8 cellular contexts compared by ENCODE assay signal in genomic region chr6:7617954-7618764, GRCh38. TPM values are rescaled to one million over a fixed set of nuclear protein-coding genes. Genes with fewer than 3 reads are reported as not detected.
DNase-seq lines count a peak whose midpoint lies in the region; ATAC-seq and TF ChIP-seq lines count a peak whose summit lies in the region.

No MANE protein-coding gene starts in this region.

- dilution Hi-C loops in IMR-90 (cut with HindIII; ENCODE audit: low sequenced_read_pairs, unreplicated experiment): no loop called here

- no TSS peak for BruUV-seq in IMR-90 (replicated peaks; lab: Mats Ljungman, UMichigan)

- H3K36me3 Mint-ChIP-seq in activated CD4-positive, alpha-beta T cell treated with anti-CD3 and anti-CD28 coated beads, Interleukin-2, amount 10 ng/mL, durations not matched to agents 7 days and 5 days (ENCODE audit: low read depth): no peaks in the 10 kb centered on the region

- H4K8ac ChIP-seq in IMR-90 (ENCODE audit: low read depth in 2 of 2, low read length in 2 of 2): no peak overlapping the region

- peak; percentile 70 for ATAC-seq in GM18870 (IDR thresholded peaks at IDR 0.05; ENCODE audit: unreplicated experiment)
- no peak for ATAC-seq in IMR-90 (ENCODE audit: low read depth)
- ATAC-seq in lung (ENCODE audit: insufficient read depth, low FRiP score): peak; percentile 20
- ATAC-seq in GM19324 (IDR thresholded peaks at IDR 0.05; ENCODE audit: low FRiP score, unreplicated experiment): no peak

- H2AFZ ChIP-seq in ACC112 (ENCODE audit: low read length, unreplicated experiment): peak overlapping the region; percentile 42
- no peak overlapping the region for H2AFZ ChIP-seq in IMR-90 (replicated peaks; ENCODE audit: low read length, poor library complexity)

- DNase-seq in IMR-90 (peak; percentile 32), adipocyte (ENCODE audit: low read depth) (peak; percentile 72), lung (ENCODE audit: low spot score) (peak; percentile 35), NCI-H1930 (lab: John Stamatoyannopoulos, UW) (no peak)
- DNase-seq in activated CD4-positive, alpha-beta T cell treated with anti-CD3 and anti-CD28 coated beads, Interleukin-2, amount 10 ng/mL, durations not matched to agents 7 days and 5 days: no peak

- H3K14ac ChIP-seq in IMR-90 (replicated peaks; ENCODE audit: low read depth, low read length): no peak overlapping the region

- no peak overlapping the region for H2BK120ac ChIP-seq in IMR-90 (ENCODE audit: low read depth, low read length)

- no peak overlapping the region for H3K4me3 Mint-ChIP-seq in activated CD4-positive, alpha-beta T cell treated with anti-CD3 and anti-CD28 coated beads, Interleukin-2, amount 10 ng/mL, durations not matched to agents 7 days and 5 days

- 0 out of 2 replicates have a peak overlapping the region, but pooled peaks have one; percentile 9 for H3K4ac ChIP-seq in IMR-90 (ENCODE audit: low read depth, low read length)

- no peaks in the 10 kb centered on the region for H3K27me3 Mint-ChIP-seq in activated CD4-positive, alpha-beta T cell treated with anti-CD3 and anti-CD28 coated beads, Interleukin-2, amount 10 ng/mL, durations not matched to agents 7 days and 5 days

- H3K4me1 ChIP-seq in ACC112 (ENCODE audit: control insufficient read depth, insufficient read depth, low read length, unreplicated experiment): peaks cover 17% of the 10 kb centered on the region
- peaks cover 4% of the 10 kb centered on the region; the same call in 1 of the 2 replicates for H3K4me1 ChIP-seq in IMR-90 (ENCODE audit: control insufficient read depth, insufficient read depth, low read length)
- peaks cover 33% of the 10 kb centered on the region for H3K4me1 ChIP-seq in adipocyte (ENCODE audit: control insufficient read depth, insufficient read depth, low read length)
- peaks cover 0 to 3% of the 10 kb centered on the region in 2 donors for H3K4me1 ChIP-seq in lung (ENCODE audit: control insufficient read depth in 2 of 2, insufficient read depth in 2 of 2, low read length in 2 of 2)

- H3K27me3 ChIP-seq in ACC112 (ENCODE audit: insufficient read depth, low read length) (no peaks in the 10 kb centered on the region), IMR-90 (ENCODE audit: control insufficient read depth, insufficient read depth, low read length) (0 out of 2 replicates have a peak, but pooled peaks cover 1% of the 10 kb centered on the region), adipocyte (replicated peaks; ENCODE audit: control insufficient read depth, insufficient read depth, low read length) (no peaks in the 10 kb centered on the region), lung (ENCODE audit: control insufficient read depth, insufficient read depth) (no peaks in the 10 kb centered on the region)

- H3K4me3 ChIP-seq in ACC112 (ENCODE audit: low read depth, low read length) (peak overlapping the region; percentile 34; the same call in 1 of the 2 replicates), IMR-90 (ENCODE audit: insufficient read depth, low read depth, low read length) (no peak overlapping the region), adipocyte (ENCODE audit: low read length) (peak overlapping the region; percentile 26), lung (no peak overlapping the region)

- whole genome bisulfite sequencing in IMR-90 (ENCODE audit: extremely low coverage in 2 of 2, insufficient read length in 1 of 2), 2 experiments: 65% methylated on average over 4 of the region's 11 CpGs; no CpG with 5 or more reads in 1 of the 2 experiments
- 24 to 35% methylated on average over 11 of the region's 11 CpGs for WGBS in lung, 2 donors

- H2BK5ac ChIP-seq in IMR-90 (ENCODE audit: low read depth, low read length, poor library complexity, severe bottlenecking): no peak overlapping the region

- in situ Hi-C loops in IMR-90 (cut with MboI; ENCODE audit: low sequenced_read_pairs): loop anchor here (25.0 kb wide), 1 partner anchor 931 kb away; no protein-coding TSS in a partner anchor

- CTCF ChIA-PET in IMR-90 (lab: Yijun Ruan, JAX): interaction anchor here (1.5 to 1.6 kb wide), 2 partner anchors 13 to 343 kb away, joined by 3 read pairs; no protein-coding TSS in a partner anchor
- CTCF ChIA-PET in activated CD4-positive, alpha-beta T cell treated with anti-CD3 and anti-CD28 coated beads, Interleukin-2, amount 10 ng/mL, durations not matched to agents 7 days and 5 days (lab: Charles Lee): interaction anchor here (0.8 kb wide), 1 partner anchor 174 kb away, joined by 3 read pairs; no protein-coding TSS in a partner anchor

- H3K9me3 Mint-ChIP-seq in activated CD4-positive, alpha-beta T cell treated with anti-CD3 and anti-CD28 coated beads, Interleukin-2, amount 10 ng/mL, durations not matched to agents 7 days and 5 days: no peaks in the 10 kb centered on the region

- no peak overlapping the region for H3K56ac ChIP-seq in IMR-90 (ENCODE audit: extremely low read depth, insufficient read depth, low read length)

- H2BK20ac ChIP-seq in IMR-90 (ENCODE audit: low read depth, low read length): no peak overlapping the region

- no peak for TF ChIP-seq CTCF in IMR-90 (conservative IDR thresholded peaks at IDR 0.05; ENCODE audit: low read depth, low read length)
- TF ChIP-seq CTCF in lung (IDR thresholded peaks at IDR 0.05; ENCODE audit: control extremely low read depth, extremely low read depth): no peak

- H2AK9ac ChIP-seq in IMR-90 (replicated peaks; ENCODE audit: low read depth, low read length, poor library complexity): no peak overlapping the region

- peak overlapping the region; percentile 23; the same call in 1 of the 2 replicates for H3K27ac ChIP-seq in ACC112 (ENCODE audit: low read depth, low read length)
- no peak overlapping the region for H3K27ac ChIP-seq in IMR-90 (ENCODE audit: insufficient read depth, low read length)
- H3K27ac ChIP-seq in lung (ENCODE audit: low read depth in 1 of 2, low read length in 1 of 2): no peak overlapping the region

- TF ChIP-seq POLR2A in IMR-90 (IDR thresholded peaks at IDR 0.05; ENCODE audit: low read depth, low read length): no peak

- no peak overlapping the region for H4K91ac ChIP-seq in IMR-90 (ENCODE audit: insufficient read depth, low read depth, low read length)

- H4K5ac ChIP-seq in IMR-90 (ENCODE audit: low read depth, low read length): no peak overlapping the region

- H2AK5ac ChIP-seq in IMR-90 (ENCODE audit: low read depth, low read length): no peak overlapping the region

- no peaks in the 10 kb centered on the region for H3K79me1 ChIP-seq in IMR-90 (ENCODE audit: low read depth in 1 of 2, low read length in 2 of 2)

- H3K18ac ChIP-seq in IMR-90 (ENCODE audit: low read depth, low read length): no peak overlapping the region

- no peak overlapping the region for H3K23ac ChIP-seq in IMR-90 (ENCODE audit: low read depth, low read length)

- H3K4me1 Mint-ChIP-seq in activated CD4-positive, alpha-beta T cell treated with anti-CD3 and anti-CD28 coated beads, Interleukin-2, amount 10 ng/mL, durations not matched to agents 7 days and 5 days: peaks cover 20% of the 10 kb centered on the region

- intact Hi-C loops in IMR-90 (cut with micrococcal nuclease): loop anchor here (5.0 kb wide), 3 partner anchors 389 to 941 kb away; no protein-coding TSS in a partner anchor

- no peaks in the 10 kb centered on the region for H3K36me3 ChIP-seq in ACC112 (ENCODE audit: insufficient read depth, low read length)
- H3K36me3 ChIP-seq in IMR-90 (ENCODE audit: control insufficient read depth, insufficient read depth, low read length): 0 out of 2 replicates have a peak, but pooled peaks cover 2% of the 10 kb centered on the region
- peaks cover 7% of the 10 kb centered on the region for H3K36me3 ChIP-seq in adipocyte (ENCODE audit: control insufficient read depth, insufficient read depth, low read length, severe bottlenecking)
- no peaks in the 10 kb centered on the region for H3K36me3 ChIP-seq in lung (ENCODE audit: control insufficient read depth in 2 of 2, insufficient read depth in 2 of 2, low read length in 2 of 2)

- H4K20me1 ChIP-seq in IMR-90 (ENCODE audit: insufficient read depth, low read length): no peaks in the 10 kb centered on the region

- H3K9ac ChIP-seq in IMR-90 (ENCODE audit: low read depth, low read length) (no peak overlapping the region), adipocyte (ENCODE audit: low read length) (peak overlapping the region; percentile 47)

- no peaks in the 10 kb centered on the region for H3K9me1 ChIP-seq in IMR-90 (ENCODE audit: insufficient read depth, low read length)

- no peak overlapping the region for H3K4me2 ChIP-seq in IMR-90 (ENCODE audit: low read depth, low read length)

- POLR2A ChIA-PET in IMR-90 (lab: Charles Lee; ENCODE audit: unreplicated experiment): no interaction called here
- POLR2A ChIA-PET in activated CD4-positive, alpha-beta T cell treated with anti-CD3 and anti-CD28 coated beads, Interleukin-2, amount 10 ng/mL, durations not matched to agents 7 days and 5 days (lab: Charles Lee): no interaction called here

- H3K9me3 ChIP-seq in IMR-90 (ENCODE audit: control insufficient read depth, insufficient read depth, low read length) (no peaks in the 10 kb centered on the region), adipocyte (ENCODE audit: control insufficient read depth, low read length) (no peaks in the 10 kb centered on the region), lung (ENCODE audit: control insufficient read depth in 2 of 2, insufficient read depth in 1 of 2, low read length in 1 of 2) (no peaks in the 10 kb centered on the region)

- H2BK15ac ChIP-seq in IMR-90 (ENCODE audit: low read depth, low read length): no peak overlapping the region

- H3K27ac Mint-ChIP-seq in activated CD4-positive, alpha-beta T cell treated with anti-CD3 and anti-CD28 coated beads, Interleukin-2, amount 10 ng/mL, durations not matched to agents 7 days and 5 days: no peak overlapping the region

- no peak for TF ChIP-seq RAD21 in IMR-90 (IDR thresholded peaks at IDR 0.05; ENCODE audit: low read length)

- no peaks in the 10 kb centered on the region for H3K79me2 ChIP-seq in ACC112 (ENCODE audit: control insufficient read depth, insufficient read depth, low read length, unreplicated experiment)

TF ChIP-seq in IMR-90, 13 proteins besides CTCF, POLR2A, EP300 and RAD21 (continues in another document):
- TF ChIP-seq, protein P1, sequence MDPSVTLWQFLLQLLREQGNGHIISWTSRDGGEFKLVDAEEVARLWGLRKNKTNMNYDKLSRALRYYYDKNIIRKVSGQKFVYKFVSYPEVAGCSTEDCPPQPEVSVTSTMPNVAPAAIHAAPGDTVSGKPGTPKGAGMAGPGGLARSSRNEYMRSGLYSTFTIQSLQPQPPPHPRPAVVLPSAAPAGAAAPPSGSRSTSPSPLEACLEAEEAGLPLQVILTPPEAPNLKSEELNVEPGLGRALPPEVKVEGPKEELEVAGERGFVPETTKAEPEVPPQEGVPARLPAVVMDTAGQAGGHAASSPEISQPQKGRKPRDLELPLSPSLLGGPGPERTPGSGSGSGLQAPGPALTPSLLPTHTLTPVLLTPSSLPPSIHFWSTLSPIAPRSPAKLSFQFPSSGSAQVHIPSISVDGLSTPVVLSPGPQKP (IDR thresholded peaks at IDR 0.05; ENCODE audit: borderline replicate concordance, low read depth, low read length): no peak

RNA-seq across cellular contexts. Expression of gene SNRNP48, which starts 28.2 kb away (rescaled TPM):
- total RNA-seq in IMR-90 (2012; rRNA removed): 5.2 and 9.4 TPM in 2 replicates
- 4.0 and 6.2 TPM in 2 replicates for polyA plus RNA-seq in IMR-90 (2012; rRNA removed)
- polyA plus RNA-seq in IMR-90 (2012; cell fraction: cytosol; rRNA removed): 0.92 and 1.0 TPM in 2 replicates
- 3.8 and 13.3 TPM in 2 replicates for polyA plus RNA-seq in IMR-90 (2012; cell fraction: nucleus; rRNA removed; ENCODE audit: low replicate concordance)
- total RNA-seq in lung: 10 to 100 TPM in 1 of 2 donors, 1 to 10 TPM in 1; 8.4 to 23.9 TPM
- 1 to 10 TPM; 4.6 to 5.0 TPM for polyA plus RNA-seq in lung
- 10 to 100 TPM; 13.5 to 17.6 TPM for total RNA-seq in activated CD4-positive, alpha-beta T cell treated with anti-CD3 and anti-CD28 coated beads, Interleukin-2, amount 10 ng/mL, durations not matched to agents 7 days and 5 days

Comparison
In these comparisons a context has a peak if more than half of its experiments do, and no peak if none do; other contexts are left out.
1. H3K4me3 ChIP-seq: peak in ACC112 (single experiment) and adipocyte (single experiment); none in IMR-90 (single experiment) and lung (single experiment).
2. ATAC-seq: peak in GM18870 (single experiment) and lung (single experiment); none in IMR-90 (single experiment) and GM19324 (single experiment).
3. DNase-seq: peak in IMR-90 (single experiment), adipocyte (single experiment) and lung (single experiment); none in NCI-H1930 (0 of 2) and activated CD4-positive, alpha-beta T cell treated with anti-CD3 and anti-CD28 coated beads, Interleukin-2, amount 10 ng/mL, durations not matched to agents 7 days and 5 days (single experiment).